Comparison of ENCODE assay signal across 1 cellular context in the genomic region with DNA sequence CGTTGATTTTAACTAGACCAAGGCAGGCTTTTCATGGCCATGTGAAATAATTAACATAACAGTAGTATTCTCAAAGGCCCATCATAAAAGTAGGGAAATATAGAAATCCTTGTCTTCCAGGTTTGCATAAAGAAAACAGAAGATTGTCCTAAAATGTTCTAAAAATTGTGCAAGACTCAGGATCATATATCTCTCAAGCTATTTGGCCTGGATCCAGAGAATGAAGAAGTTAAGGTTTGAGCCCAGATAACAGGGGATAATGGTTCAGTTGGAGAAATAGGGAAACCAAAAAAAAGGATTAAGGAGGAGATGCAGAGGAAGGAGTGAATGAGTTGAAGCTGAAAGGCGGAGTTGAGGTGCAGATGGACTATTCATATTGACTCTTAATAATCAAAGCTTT.
TF ChIP-seq lines count a peak whose summit lies in the region.

No MANE protein-coding gene starts in this region.

TF ChIP-seq in SK-N-SH treated with all-trans-retinoic acid at 6 μM for 48 hours, 23 proteins besides CTCF, POLR2A, EP300 and RAD21 (continued from another document):
- TF ChIP-seq, protein P1, sequence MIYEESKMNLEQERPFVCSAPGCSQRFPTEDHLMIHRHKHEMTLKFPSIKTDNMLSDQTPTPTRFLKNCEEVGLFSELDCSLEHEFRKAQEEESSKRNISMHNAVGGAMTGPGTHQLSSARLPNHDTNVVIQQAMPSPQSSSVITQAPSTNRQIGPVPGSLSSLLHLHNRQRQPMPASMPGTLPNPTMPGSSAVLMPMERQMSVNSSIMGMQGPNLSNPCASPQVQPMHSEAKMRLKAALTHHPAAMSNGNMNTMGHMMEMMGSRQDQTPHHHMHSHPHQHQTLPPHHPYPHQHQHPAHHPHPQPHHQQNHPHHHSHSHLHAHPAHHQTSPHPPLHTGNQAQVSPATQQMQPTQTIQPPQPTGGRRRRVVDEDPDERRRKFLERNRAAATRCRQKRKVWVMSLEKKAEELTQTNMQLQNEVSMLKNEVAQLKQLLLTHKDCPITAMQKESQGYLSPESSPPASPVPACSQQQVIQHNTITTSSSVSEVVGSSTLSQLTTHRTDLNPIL (CRISPR knock-in tag; IDR thresholded peaks at IDR 0.05; ENCODE audit: low read depth): no peak
- TF ChIP-seq GLIS3 (CRISPR knock-in tag; IDR thresholded peaks at IDR 0.05) (no peak), TCF4 (CRISPR knock-in tag; IDR thresholded peaks at IDR 0.05; ENCODE audit: borderline replicate concordance) (no peak)
TF ChIP-seq in SK-N-SH treated with all-trans-retinoic acid at 6 μM for 48 hours: peak in this region for 0.
